In the genomic region with DNA sequence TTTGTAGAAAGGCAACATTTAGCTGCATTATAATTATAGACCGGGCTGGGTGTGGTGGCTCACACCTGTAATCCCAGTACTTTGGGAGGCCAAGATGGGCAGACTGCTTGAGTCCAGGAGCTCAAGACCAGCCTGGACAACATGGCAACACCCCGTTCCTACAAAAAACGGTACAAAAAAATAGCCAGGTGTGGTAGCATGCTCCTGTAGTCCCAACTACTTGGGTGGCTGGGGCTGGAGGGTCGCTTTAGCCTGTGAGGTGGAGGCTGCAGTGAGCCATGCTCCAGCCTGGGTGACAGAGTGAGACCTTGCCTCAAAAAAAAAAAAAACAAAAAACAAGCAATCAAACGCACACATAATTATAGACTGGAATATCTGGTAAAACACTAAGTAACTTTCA, we compare ENCODE assay signal across 19 cellular contexts. TPM values are rescaled to one million over a fixed set of nuclear protein-coding genes. Genes with fewer than 3 reads are reported as not detected.
DNase-seq lines count a peak whose midpoint lies in the region; ATAC-seq and TF ChIP-seq lines count a peak whose summit lies in the region.
"Had no signal": no experiment of that assay in that cellular context is flagged by ENCODE, and none has a peak within 500 bp of the region (broad histone marks: within the 10 kb centered on the region; RNA-seq: fewer than 3 reads in every experiment).

No MANE protein-coding gene starts in this region.

- H4K20me1 ChIP-seq in Loucy (ENCODE audit: insufficient read depth, low read length, poor library complexity, severe bottlenecking) (peaks cover 96% of the 10 kb centered on the region), PC-3 (ENCODE audit: low read length) (peaks cover 90% of the 10 kb centered on the region)

- no peaks in the 10 kb centered on the region for H3K27me3 Mint-ChIP-seq in activated naive CD8-positive, alpha-beta T cell
- H3K27me3 Mint-ChIP-seq in activated naive CD8-positive, alpha-beta T cell treated with anti-CD3 and anti-CD28 coated beads, Interleukin-2, amount 50 U/mL, for 24 hours = no peaks in the 10 kb centered on the region
- peaks cover 14% of the 10 kb centered on the region for H3K27me3 Mint-ChIP-seq in glutamatergic neuron (ENCODE audit: unreplicated experiment)

- peak overlapping the region; percentile 15 for H3K4me3 ChIP-seq in Loucy (ENCODE audit: low read length, poor library complexity, severe bottlenecking)
- peak overlapping the region in 1 of 5 donors; percentile 42 for H3K4me3 ChIP-seq in subcutaneous abdominal adipose tissue (ENCODE audit: low read depth in 1 of 5, low read length in 5 of 5)
- no peak overlapping the region for H3K4me3 ChIP-seq in PC-3 (ENCODE audit: low read length)
- H3K4me3 ChIP-seq: K562 had no signal

- CTCF ChIA-PET in PC-3 (lab: Charles Lee) = no interaction called here

- H3K4me2 ChIP-seq in Loucy (ENCODE audit: low read depth, low read length, poor library complexity, severe bottlenecking) (peak overlapping the region; percentile 87), PC-3 (ENCODE audit: low read length) (no peak overlapping the region)
- H3K4me2 ChIP-seq: SK-N-SH had no signal

- intact Hi-C loops in PC-3 (cut with micrococcal nuclease) = no loop called here

- no peak for ATAC-seq in activated naive CD8-positive, alpha-beta T cell treated with anti-CD3 and anti-CD28 coated beads, Interleukin-2, amount 50 U/mL, for 24 hours
- no peak for ATAC-seq in PC-3
- ATAC-seq: CD8-positive, alpha-beta T cell; HCT116; K562 had no signal

- no peak for DNase-seq in activated naive CD8-positive, alpha-beta T cell treated with anti-CD3 and anti-CD28 coated beads, Interleukin-2, amount 50 U/mL, for 24 hours
- DNase-seq in glutamatergic neuron = no peak
- no peak for DNase-seq in stimulated activated CD4-positive, alpha-beta T cell treated with anti-CD3 and anti-CD28 coated beads, Interleukin-12 subunit alpha, Interleukin-12 subunit beta, amount 100 ng/mL, for 4 hours
- DNase-seq in PC-3 = no peak
- DNase-seq in T-helper 1 cell = no peak
- DNase-seq: BE2C; CD8-positive, alpha-beta T cell; DMS79 treated with DMSO at 0.1 percent for 48 hours; NCI-H1436 treated with DMSO at 0.1 percent for 48 hours; NCI-H2081; NCI-H510A; NCI-H774; SK-N-SH had no signal

- H3K79me2 ChIP-seq in Loucy (ENCODE audit: insufficient read depth, low read length) = peaks cover 100% of the 10 kb centered on the region
- peaks cover 100% of the 10 kb centered on the region for H3K79me2 ChIP-seq in PC-3 (ENCODE audit: low read length)

- H3K4me3 Mint-ChIP-seq in activated naive CD8-positive, alpha-beta T cell = peak overlapping the region; percentile 40
- H3K4me3 Mint-ChIP-seq in activated naive CD8-positive, alpha-beta T cell treated with anti-CD3 and anti-CD28 coated beads, Interleukin-2, amount 50 U/mL, for 24 hours = no peak overlapping the region
- peak overlapping the region; percentile 87 for H3K4me3 Mint-ChIP-seq in glutamatergic neuron (ENCODE audit: unreplicated experiment)
- H3K4me3 Mint-ChIP-seq: CD8-positive, alpha-beta T cell had no signal

- no peaks in the 10 kb centered on the region for H3K27me3 ChIP-seq in Loucy (ENCODE audit: insufficient read depth, low read length, poor library complexity, severe bottlenecking)
- H3K27me3 ChIP-seq in subcutaneous abdominal adipose tissue (ENCODE audit: control insufficient read depth in 5 of 5, insufficient read depth in 4 of 5, low read length in 5 of 5) = no peaks in the 10 kb centered on the region
- no peaks in the 10 kb centered on the region for H3K27me3 ChIP-seq in PC-3 (ENCODE audit: low read length)
- H3K27me3 ChIP-seq: BE2C had no signal

- peaks cover 43% of the 10 kb centered on the region for H3K4me1 ChIP-seq in Loucy (ENCODE audit: insufficient read depth, low read length, poor library complexity, severe bottlenecking)
- H3K4me1 ChIP-seq in subcutaneous abdominal adipose tissue (ENCODE audit: control insufficient read depth in 5 of 5, insufficient read depth in 5 of 5, low read length in 5 of 5) = peaks cover 2 to 80% (median 77%) of the 10 kb centered on the region in 5 donors
- H3K4me1 ChIP-seq in PC-3 (ENCODE audit: insufficient read depth, low read length) = peaks cover 15% of the 10 kb centered on the region

- no peaks in the 10 kb centered on the region for H3K9me3 Mint-ChIP-seq in activated naive CD8-positive, alpha-beta T cell (ENCODE audit: low read depth)
- H3K9me3 Mint-ChIP-seq in activated naive CD8-positive, alpha-beta T cell treated with anti-CD3 and anti-CD28 coated beads, Interleukin-2, amount 50 U/mL, for 24 hours = peaks cover 4% of the 10 kb centered on the region
- H3K9me3 Mint-ChIP-seq in glutamatergic neuron (ENCODE audit: unreplicated experiment) = peaks cover 23% of the 10 kb centered on the region
- H3K9me3 Mint-ChIP-seq: CD8-positive, alpha-beta T cell had no signal

- TF ChIP-seq CTCF in Loucy (conservative IDR thresholded peaks at IDR 0.05; ENCODE audit: low read length) (no peak), glutamatergic neuron (IDR thresholded peaks at IDR 0.05; ENCODE audit: partially characterized antibody, unreplicated experiment) (no peak), PC-3 (conservative IDR thresholded peaks at IDR 0.05; ENCODE audit: low read depth, low read length) (no peak)

- H3F3A ChIP-seq in Loucy (ENCODE audit: low read depth) (no peaks in the 10 kb centered on the region), PC-3 (ENCODE audit: low read length, unreplicated experiment) (no peaks in the 10 kb centered on the region)

- BruUV-seq in PC-3 (replicated peaks; lab: Mats Ljungman, UMichigan) = no TSS peak

- H3K9me2 ChIP-seq in Loucy (replicated peaks; ENCODE audit: low read depth, low read length) = no peaks in the 10 kb centered on the region
- H3K9me2 ChIP-seq in PC-3 (replicated peaks; ENCODE audit: low read length) = no peaks in the 10 kb centered on the region
- H3K9me2 ChIP-seq: SK-N-SH had no signal

- peak overlapping the region; percentile 99 for H3K27ac ChIP-seq in subcutaneous abdominal adipose tissue (ENCODE audit: low read depth, low read length)
- H3K27ac ChIP-seq in PC-3 (ENCODE audit: low read length) = no peak overlapping the region
- H3K27ac ChIP-seq: 22Rv1 had no signal

- POLR2A ChIA-PET in PC-3 (lab: Charles Lee; ENCODE audit: unreplicated experiment) = no interaction called here

- peaks cover 29% of the 10 kb centered on the region; the same call in 1 of the 2 replicates for H3K36me3 ChIP-seq in Loucy (ENCODE audit: insufficient read depth, low read length)
- H3K36me3 ChIP-seq in subcutaneous abdominal adipose tissue (ENCODE audit: control insufficient read depth in 5 of 5, insufficient read depth in 5 of 5, low read length in 5 of 5) = peaks cover 9 to 31% (median 19%) of the 10 kb centered on the region in 5 donors
- H3K36me3 ChIP-seq in PC-3 (ENCODE audit: low read depth, low read length) = peaks cover 66% of the 10 kb centered on the region

- H3K9me3 ChIP-seq in Loucy (ENCODE audit: insufficient read depth, low read depth, low read length) (no peaks in the 10 kb centered on the region), subcutaneous abdominal adipose tissue (ENCODE audit: control insufficient read depth in 5 of 5, low read length in 5 of 5) (no peaks in the 10 kb centered on the region), PC-3 (ENCODE audit: low read length) (no peaks in the 10 kb centered on the region)
- H3K9me3 ChIP-seq: BE2C, SK-N-SH had no signal

- H3K9ac ChIP-seq in Loucy (ENCODE audit: low read depth, low read length, poor library complexity, severe bottlenecking) (no peak overlapping the region), subcutaneous abdominal adipose tissue (ENCODE audit: low read length in 5 of 5) (no peak overlapping the region), PC-3 (ENCODE audit: low read length) (no peak overlapping the region)
- H3K9ac ChIP-seq: SK-N-SH had no signal

- no peak overlapping the region for H3K27ac Mint-ChIP-seq in activated naive CD8-positive, alpha-beta T cell
- H3K27ac Mint-ChIP-seq in activated naive CD8-positive, alpha-beta T cell treated with anti-CD3 and anti-CD28 coated beads, Interleukin-2, amount 50 U/mL, for 24 hours = no peak overlapping the region
- H3K27ac Mint-ChIP-seq in glutamatergic neuron (ENCODE audit: unreplicated experiment) = no peak overlapping the region
- H3K27ac Mint-ChIP-seq: CD8-positive, alpha-beta T cell had no signal

- H2AFZ ChIP-seq in Loucy (ENCODE audit: low read length) (no peak overlapping the region), PC-3 (ENCODE audit: low read length) (no peak overlapping the region)

- peaks cover 68% of the 10 kb centered on the region for H3K4me1 Mint-ChIP-seq in activated naive CD8-positive, alpha-beta T cell (ENCODE audit: low read depth)
- peaks cover 75% of the 10 kb centered on the region for H3K4me1 Mint-ChIP-seq in activated naive CD8-positive, alpha-beta T cell treated with anti-CD3 and anti-CD28 coated beads, Interleukin-2, amount 50 U/mL, for 24 hours
- H3K4me1 Mint-ChIP-seq in glutamatergic neuron (ENCODE audit: low read depth, unreplicated experiment) = peaks cover 37% of the 10 kb centered on the region

- peaks cover 20% of the 10 kb centered on the region for H3K36me3 Mint-ChIP-seq in activated naive CD8-positive, alpha-beta T cell
- H3K36me3 Mint-ChIP-seq in activated naive CD8-positive, alpha-beta T cell treated with anti-CD3 and anti-CD28 coated beads, Interleukin-2, amount 50 U/mL, for 24 hours (ENCODE audit: low read depth) = peaks cover 78% of the 10 kb centered on the region
- peaks cover 28% of the 10 kb centered on the region for H3K36me3 Mint-ChIP-seq in glutamatergic neuron (ENCODE audit: unreplicated experiment)

RNA-seq across cellular contexts. Expression of gene YWHAG, which starts 5.0 kb away (rescaled TPM):
- total RNA-seq in glutamatergic neuron (ENCODE audit: unreplicated experiment) (650 TPM), PC-3 (2014; rRNA removed) (42.2 and 54.4 TPM in 2 replicates)

RNA-seq across cellular contexts. Expression of gene HSPB1, which starts 51.3 kb away (rescaled TPM):
- total RNA-seq in glutamatergic neuron (ENCODE audit: unreplicated experiment) (50.4 TPM), PC-3 (2014; rRNA removed) (166 and 189 TPM in 2 replicates)

RNA-seq across cellular contexts. Expression of gene SSC4D, which starts 55.8 kb away (rescaled TPM):
- total RNA-seq in glutamatergic neuron (ENCODE audit: unreplicated experiment) (6.1 TPM), PC-3 (2014; rRNA removed) (0.86 and 1.3 TPM in 2 replicates)
- total RNA-seq: CD8-positive, alpha-beta T cell had no signal

Comparison
In these comparisons a context has a peak if more than half of its experiments do, and no peak if none do; other contexts are left out.
1. RNA of gene YWHAG, which starts 5.0 kb away (total RNA-seq): 650 TPM in glutamatergic neuron (single experiment); 42.2 to 54.4 TPM in PC-3; every median in the first group is over 10 times any median in the second.